Comparison of ENCODE assay signal across 2 cellular contexts in the genomic region with DNA sequence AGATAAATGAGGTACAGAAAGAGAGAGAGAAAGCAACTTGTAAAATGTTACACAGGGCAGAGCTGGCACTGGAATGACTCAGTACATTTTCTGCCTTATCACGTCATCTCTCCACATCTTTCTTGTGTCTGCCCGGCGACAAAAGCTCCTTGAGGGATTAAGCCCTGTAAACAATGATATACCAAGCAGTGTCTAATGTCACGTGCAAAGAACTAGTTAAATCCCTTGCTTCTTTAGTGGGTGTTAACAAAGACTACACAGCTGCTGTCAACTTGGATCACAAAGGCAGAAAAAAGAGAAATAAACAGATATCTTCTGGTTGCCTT.
TF ChIP-seq lines count a peak whose summit lies in the region.

No MANE protein-coding gene starts in this region.

TF ChIP-seq in endothelial cell of umbilical vein, 7 proteins besides CTCF, POLR2A, EP300 and RAD21:
- TF ChIP-seq GATA2 (IDR thresholded peaks at IDR 0.05; ENCODE audit: insufficient read depth, insufficient read length, low read depth, low read length), result peak; percentile 36
- no peak for TF ChIP-seq FOS (IDR thresholded peaks at IDR 0.05; ENCODE audit: borderline replicate concordance, insufficient read depth, low read length)

TF ChIP-seq in HepG2, 621 proteins besides CTCF, POLR2A, EP300 and RAD21:
- TF ChIP-seq PITX1 (CRISPR knock-in tag; IDR thresholded peaks at IDR 0.05) (no peak), HNRNPH1 (optimal IDR thresholded peaks at IDR 0.05; ENCODE audit: low read depth, low read length) (no peak), HOXA9 (CRISPR knock-in tag; IDR thresholded peaks at IDR 0.05; ENCODE audit: borderline replicate concordance) (no peak), JDP2 (CRISPR knock-in tag; IDR thresholded peaks at IDR 0.05; ENCODE audit: borderline replicate concordance) (no peak), ZNF724P (CRISPR knock-in tag; IDR thresholded peaks at IDR 0.05; ENCODE audit: borderline replicate concordance) (no peak), GTF3A (CRISPR knock-in tag; conservative IDR thresholded peaks at IDR 0.05) (no peak), NFE2L2 (IDR thresholded peaks at IDR 0.05; ENCODE audit: low read length) (no peak)
- TF ChIP-seq, protein P1, sequence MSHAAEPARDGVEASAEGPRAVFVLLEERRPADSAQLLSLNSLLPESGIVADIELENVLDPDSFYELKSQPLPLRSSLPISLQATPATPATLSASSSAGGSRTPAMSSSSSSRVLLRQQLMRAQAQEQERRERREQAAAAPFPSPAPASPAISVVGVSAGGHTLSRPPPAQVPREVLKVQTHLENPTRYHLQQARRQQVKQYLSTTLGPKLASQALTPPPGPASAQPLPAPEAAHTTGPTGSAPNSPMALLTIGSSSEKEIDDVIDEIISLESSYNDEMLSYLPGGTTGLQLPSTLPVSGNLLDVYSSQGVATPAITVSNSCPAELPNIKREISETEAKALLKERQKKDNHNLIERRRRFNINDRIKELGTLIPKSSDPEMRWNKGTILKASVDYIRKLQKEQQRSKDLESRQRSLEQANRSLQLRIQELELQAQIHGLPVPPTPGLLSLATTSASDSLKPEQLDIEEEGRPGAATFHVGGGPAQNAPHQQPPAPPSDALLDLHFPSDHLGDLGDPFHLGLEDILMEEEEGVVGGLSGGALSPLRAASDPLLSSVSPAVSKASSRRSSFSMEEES (CRISPR knock-in tag; IDR thresholded peaks at IDR 0.05), result no peak
- TF ChIP-seq, protein P2, sequence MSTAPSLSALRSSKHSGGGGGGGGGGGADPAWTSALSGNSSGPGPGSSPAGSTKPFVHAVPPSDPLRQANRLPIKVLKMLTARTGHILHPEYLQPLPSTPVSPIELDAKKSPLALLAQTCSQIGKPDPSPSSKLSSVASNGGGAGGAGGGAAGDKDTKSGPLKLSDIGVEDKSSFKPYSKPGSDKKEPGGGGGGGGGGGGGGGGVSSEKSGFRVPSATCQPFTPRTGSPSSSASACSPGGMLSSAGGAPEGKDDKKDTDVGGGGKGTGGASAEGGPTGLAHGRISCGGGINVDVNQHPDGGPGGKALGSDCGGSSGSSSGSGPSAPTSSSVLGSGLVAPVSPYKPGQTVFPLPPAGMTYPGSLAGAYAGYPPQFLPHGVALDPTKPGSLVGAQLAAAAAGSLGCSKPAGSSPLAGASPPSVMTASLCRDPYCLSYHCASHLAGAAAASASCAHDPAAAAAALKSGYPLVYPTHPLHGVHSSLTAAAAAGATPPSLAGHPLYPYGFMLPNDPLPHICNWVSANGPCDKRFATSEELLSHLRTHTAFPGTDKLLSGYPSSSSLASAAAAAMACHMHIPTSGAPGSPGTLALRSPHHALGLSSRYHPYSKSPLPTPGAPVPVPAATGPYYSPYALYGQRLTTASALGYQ (CRISPR knock-in tag; IDR thresholded peaks at IDR 0.05), result no peak
TF ChIP-seq in HepG2: peak in this region for 0.
